Comparison of ENCODE assay signal across 2 cellular contexts in the genomic region with DNA sequence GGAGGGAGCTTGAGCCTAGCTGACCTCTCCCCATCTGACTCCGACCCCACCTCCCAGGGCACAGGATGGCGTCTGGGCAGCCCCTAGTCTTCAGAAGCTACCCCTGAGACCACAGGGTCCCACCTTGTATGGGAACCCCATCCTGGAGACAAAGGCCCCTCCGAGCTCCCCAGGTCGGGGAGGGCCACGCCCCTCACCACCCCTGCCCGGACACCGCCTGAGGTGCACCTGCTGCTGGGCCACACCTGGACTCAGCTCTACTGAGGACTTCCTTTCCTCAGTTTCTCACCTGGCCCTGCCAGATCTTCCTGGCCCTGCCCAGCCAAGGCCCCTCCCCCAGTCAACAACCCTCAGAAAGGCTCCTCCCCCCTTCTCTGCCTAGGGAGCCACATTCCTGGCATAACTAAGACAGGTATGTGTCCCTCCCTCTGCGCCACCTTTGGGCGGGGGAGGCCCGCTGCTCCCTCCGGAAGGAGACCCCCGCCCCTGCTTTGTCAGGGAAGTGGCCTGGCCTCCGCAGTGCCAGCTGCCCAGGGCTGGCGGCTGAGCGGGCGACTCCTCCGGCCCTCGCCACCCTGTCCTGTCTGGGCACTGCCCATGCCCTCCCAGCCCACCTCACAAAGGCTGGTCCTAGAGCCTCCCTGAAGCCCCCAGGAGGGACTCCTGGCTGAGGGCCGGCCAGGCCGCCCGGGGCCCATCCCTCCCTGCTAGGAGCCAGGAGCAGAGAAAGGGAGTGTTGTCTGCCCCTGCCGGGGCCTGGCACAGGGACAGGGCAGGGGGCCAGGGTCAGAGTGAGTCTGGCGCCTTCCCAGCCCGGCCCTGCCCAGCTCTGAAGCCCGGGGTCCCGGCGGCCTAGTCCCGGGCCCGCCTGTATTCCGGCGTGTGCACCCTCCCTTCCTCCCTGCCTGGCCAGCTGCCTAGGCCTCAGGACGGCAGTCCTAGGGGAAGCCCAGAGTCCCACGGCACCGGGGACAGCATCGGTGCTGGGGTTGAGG.
TF ChIP-seq lines count a peak whose summit lies in the region.

No MANE protein-coding gene starts in this region.

TF ChIP-seq in HEK293, 187 proteins besides CTCF, POLR2A, EP300 and RAD21:
- no peak for TF ChIP-seq ZFP69B (tag by site-specific recombination; IDR thresholded peaks at IDR 0.05)
- TF ChIP-seq, protein P1, sequence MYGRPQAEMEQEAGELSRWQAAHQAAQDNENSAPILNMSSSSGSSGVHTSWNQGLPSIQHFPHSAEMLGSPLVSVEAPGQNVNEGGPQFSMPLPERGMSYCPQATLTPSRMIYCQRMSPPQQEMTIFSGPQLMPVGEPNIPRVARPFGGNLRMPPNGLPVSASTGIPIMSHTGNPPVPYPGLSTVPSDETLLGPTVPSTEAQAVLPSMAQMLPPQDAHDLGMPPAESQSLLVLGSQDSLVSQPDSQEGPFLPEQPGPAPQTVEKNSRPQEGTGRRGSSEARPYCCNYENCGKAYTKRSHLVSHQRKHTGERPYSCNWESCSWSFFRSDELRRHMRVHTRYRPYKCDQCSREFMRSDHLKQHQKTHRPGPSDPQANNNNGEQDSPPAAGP (tag by site-specific recombination; IDR thresholded peaks at IDR 0.05) = 0 out of 2 replicates have a peak, but pooled peaks have one; percentile 23
- TF ChIP-seq ZNF707 (tag by site-specific recombination; IDR thresholded peaks at IDR 0.05) = no peak
- TF ChIP-seq GLIS1 (tag by site-specific recombination; IDR thresholded peaks at IDR 0.05) = peak; percentile 71
- TF ChIP-seq ZEB2 (tag by site-specific recombination; IDR thresholded peaks at IDR 0.05) = 0 out of 2 replicates have a peak, but pooled peaks have one; percentile 18
- TF ChIP-seq MZF1 (tag by site-specific recombination; IDR thresholded peaks at IDR 0.05; ENCODE audit: borderline replicate concordance) = no peak
- TF ChIP-seq KLF9 (tag by site-specific recombination; IDR thresholded peaks at IDR 0.05; ENCODE audit: low read depth) = 0 out of 2 replicates have a peak, but pooled peaks have one; percentile 29
- peak; percentile 11; the same call in 1 of the 2 replicates for TF ChIP-seq WT1 (tag by site-specific recombination; IDR thresholded peaks at IDR 0.05)
- TF ChIP-seq KLF8 (tag by site-specific recombination; IDR thresholded peaks at IDR 0.05) = peak; percentile 19; the same call in 1 of the 2 replicates
- TF ChIP-seq KLF1 (tag by site-specific recombination; IDR thresholded peaks at IDR 0.05) = peak; percentile 11; the same call in 1 of the 2 replicates
- TF ChIP-seq HIC1 (tag by site-specific recombination; IDR thresholded peaks at IDR 0.05) = peak; percentile 74; the same call in 1 of the 2 replicates
- peak; percentile 44 for TF ChIP-seq ZIC2 (tag by site-specific recombination; IDR thresholded peaks at IDR 0.05)

TF ChIP-seq in K562, 482 proteins besides CTCF, POLR2A, EP300 and RAD21:
- TF ChIP-seq MED1 (CRISPR knock-in tag; IDR thresholded peaks at IDR 0.05; ENCODE audit: borderline replicate concordance) (0 out of 2 replicates have a peak, but pooled peaks have one; percentile 25), CC2D1A (IDR thresholded peaks at IDR 0.05) (no peak), PCBP1 (IDR thresholded peaks at IDR 0.05; ENCODE audit: low read depth, low read length, poor library complexity, severe bottlenecking) (peak; percentile 25), ETV1 (tag; conservative IDR thresholded peaks at IDR 0.05; ENCODE audit: low read depth) (no peak), HNRNPL (IDR thresholded peaks at IDR 0.05; ENCODE audit: low read depth, low read length) (peak; percentile 84)
